ENCODE assay signal across 9 cellular contexts in the genomic region with DNA sequence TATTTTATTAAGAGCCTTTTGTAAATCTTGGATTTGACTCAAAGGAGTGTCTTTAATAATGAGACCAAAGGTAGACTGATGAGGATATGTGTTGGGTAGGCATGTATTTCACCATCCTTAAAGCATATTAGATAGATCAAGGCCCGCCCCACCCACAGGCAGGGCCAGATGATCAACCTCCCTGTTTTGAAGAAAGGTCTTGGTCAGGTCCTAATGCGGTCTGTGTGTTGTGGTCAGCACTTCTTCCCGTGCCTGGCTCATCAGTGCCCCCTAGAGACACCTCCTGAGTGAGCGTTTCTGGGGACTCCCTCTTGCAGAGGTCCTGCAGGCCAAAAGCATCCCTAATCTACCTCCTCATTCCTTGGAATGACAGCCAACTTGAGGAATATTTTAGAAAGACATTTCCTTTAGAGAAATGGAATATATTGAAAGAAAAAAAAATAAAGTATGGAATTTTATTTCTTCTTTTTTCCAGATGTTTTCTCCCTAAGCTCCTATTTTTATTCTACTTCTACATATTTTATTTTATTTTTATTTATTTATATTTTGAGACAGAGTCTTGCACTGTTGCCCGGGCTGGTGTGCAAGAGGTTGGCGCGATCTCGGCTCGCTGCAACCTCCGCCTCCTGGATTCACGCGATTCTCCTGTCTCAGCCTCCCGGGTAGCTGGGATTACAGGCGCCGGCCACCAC. TPM values are rescaled to one million over a fixed set of nuclear protein-coding genes. Genes with fewer than 3 reads are reported as not detected.
DNase-seq lines count a peak whose midpoint lies in the region; ATAC-seq, FAIRE-seq and TF ChIP-seq lines count a peak whose summit lies in the region.
"Had no signal": no experiment of that assay in that cellular context is flagged by ENCODE, and none has a peak within 500 bp of the region (broad histone marks: within the 10 kb centered on the region; RNA-seq: fewer than 3 reads in every experiment).

No MANE protein-coding gene starts in this region.

- WGBS in SK-N-SH (ENCODE audit: low lambda C conversion rate) = 65% methylated on average over 15 of the region's 15 CpGs
- 59% methylated on average over 15 of the region's 15 CpGs for WGBS in HepG2 (ENCODE audit: low lambda C conversion rate)

- POLR2A ChIA-PET in SK-N-SH (lab: Yijun Ruan, JAX) (no interaction called here), HepG2 (lab: Yijun Ruan, JAX) (interaction anchor here (0.6 to 2.7 kb wide), 9 partner anchors 79 to 126 kb away, joined by 3 to 13 read pairs (median 6); partner anchors contain the start of gene TM4SF1)

- no peak for TF ChIP-seq POLR2A in HepG2 (IDR thresholded peaks at IDR 0.05; ENCODE audit: insufficient read depth in 1 of 2, low read depth in 2 of 2, low read length in 2 of 2)

- H3K9me3 ChIP-seq in Loucy (ENCODE audit: insufficient read depth, low read depth, low read length) (no peaks in the 10 kb centered on the region), SK-N-SH (no peaks in the 10 kb centered on the region), HepG2 (ENCODE audit: low read length) (no peaks in the 10 kb centered on the region)

- peak; percentile 97 for TF ChIP-seq RAD21 in SK-N-SH (IDR thresholded peaks at IDR 0.05; ENCODE audit: low read length)
- peak; percentile 95 for TF ChIP-seq RAD21 in HepG2 (CRISPR knock-in tag; IDR thresholded peaks at IDR 0.05)

- H3K9ac ChIP-seq in Loucy (ENCODE audit: low read depth, low read length, poor library complexity, severe bottlenecking) = no peak overlapping the region
- no peak overlapping the region for H3K9ac ChIP-seq in SK-N-SH
- H3K9ac ChIP-seq in HepG2 (ENCODE audit: insufficient read depth, low read depth, low read length) = 0 out of 2 replicates have a peak overlapping the region, but pooled peaks have one; percentile 5

- CTCF ChIA-PET in SK-N-SH (lab: Yijun Ruan, JAX) (interaction anchor here (0.6 to 2.8 kb wide), 35 partner anchors 8 to 524 kb away, joined by 3 to 24 read pairs (median 5); no protein-coding TSS in a partner anchor), HepG2 (lab: Yijun Ruan, JAX; ENCODE audit: low intra/inter-chr PET ratio, low total read pairs) (interaction anchor here (0.7 to 2.1 kb wide), 7 partner anchors 85 to 525 kb away, joined by 3 to 37 read pairs (median 4); no protein-coding TSS in a partner anchor)

- H3K4me3 ChIP-seq in HFF-Myc (replicated peaks; ENCODE audit: low read depth, low read length) (no peak overlapping the region), Loucy (ENCODE audit: low read length, poor library complexity, severe bottlenecking) (no peak overlapping the region), SK-N-SH (ENCODE audit: low read depth in 2 of 2, low read length in 1 of 2) (no peak overlapping the region), HepG2 (replicated peaks in 1 of 3; ENCODE audit: insufficient read depth in 1 of 3, low read depth in 2 of 3, low read length in 3 of 3) (no peak overlapping the region)

- in situ Hi-C loops in HepG2 (cut with HindIII; ENCODE audit: extremely low pct_ligation_motif_present, low pct_unique_long_range_greater_than_20kb) = loop anchor here (5.0 to 10.0 kb wide), 3 partner anchors 128 to 526 kb away; partner anchors contain the start of gene HPS3

- H4K20me1 ChIP-seq in Loucy (ENCODE audit: insufficient read depth, low read length, poor library complexity, severe bottlenecking) = no peaks in the 10 kb centered on the region
- no peaks in the 10 kb centered on the region for H4K20me1 ChIP-seq in SK-N-SH (ENCODE audit: insufficient read depth)
- no peaks in the 10 kb centered on the region for H4K20me1 ChIP-seq in HepG2 (ENCODE audit: insufficient read depth, low read length)

- H3K9me2 ChIP-seq in Loucy (replicated peaks; ENCODE audit: low read depth, low read length) (no peaks in the 10 kb centered on the region), SK-N-SH (no peaks in the 10 kb centered on the region)

- ATAC-seq in HepG2 = peak; percentile 98

- TF ChIP-seq CTCF in HFF-Myc (IDR thresholded peaks at IDR 0.05; ENCODE audit: low read depth, low read length, missing control alignments) (peak; percentile 95), Loucy (conservative IDR thresholded peaks at IDR 0.05; ENCODE audit: low read length) (peak; percentile 95), SK-N-SH (IDR thresholded peaks at IDR 0.05) (peak; percentile 93), HepG2 (CRISPR knock-in tag; IDR thresholded peaks at IDR 0.05) (peak; percentile 95)

- BruUV-seq in HepG2 (replicated peaks; lab: Mats Ljungman, UMichigan) = no TSS peak

- H3K27me3 ChIP-seq in Loucy (ENCODE audit: insufficient read depth, low read length, poor library complexity, severe bottlenecking) (no peaks in the 10 kb centered on the region), SK-N-SH (ENCODE audit: insufficient read depth) (no peaks in the 10 kb centered on the region), HepG2 (ENCODE audit: control insufficient read depth in 1 of 2, insufficient read depth in 2 of 2, low read length in 2 of 2) (no peaks in the 10 kb centered on the region)

- H2AFZ ChIP-seq in Loucy (ENCODE audit: low read length) (no peak overlapping the region), SK-N-SH (ENCODE audit: low read depth) (peak overlapping the region; percentile 94), HepG2 (ENCODE audit: low read length) (no peak overlapping the region)

- peak; percentile 97 for FAIRE-seq in HepG2 (lab: Jason Lieb, UNC)

- H3K36me3 ChIP-seq in Loucy (ENCODE audit: insufficient read depth, low read length) = no peaks in the 10 kb centered on the region
- H3K36me3 ChIP-seq in SK-N-SH (replicated peaks in 1 of 2; ENCODE audit: control insufficient read depth in 1 of 2, insufficient read depth in 2 of 2, low read length in 1 of 2) = no peaks in the 10 kb centered on the region
- no peaks in the 10 kb centered on the region for H3K36me3 ChIP-seq in HepG2 (replicated peaks in 1 of 2; ENCODE audit: control insufficient read depth in 1 of 2, insufficient read depth in 2 of 2, low read length in 2 of 2)

- peak overlapping the region in 1 of 2 experiments; percentile 23; a peak in 1 of 4 replicates for H3K27ac ChIP-seq in SK-N-SH (ENCODE audit: low read depth in 2 of 2, low read length in 1 of 2)
- H3K27ac ChIP-seq in cingulate gyrus (ENCODE audit: low read depth, low read length) = peak overlapping the region; percentile 58
- peak overlapping the region; percentile 48 for H3K27ac ChIP-seq in HepG2 (ENCODE audit: extremely low read length, insufficient read depth, low read length)

- no peaks in the 10 kb centered on the region for H3K79me2 ChIP-seq in Loucy (ENCODE audit: insufficient read depth, low read length)
- no peaks in the 10 kb centered on the region for H3K79me2 ChIP-seq in SK-N-SH (ENCODE audit: insufficient read depth)
- H3K79me2 ChIP-seq in HepG2 (ENCODE audit: insufficient read depth, low read length) = no peaks in the 10 kb centered on the region

- no peak for TF ChIP-seq EP300 in SK-N-SH (IDR thresholded peaks at IDR 0.05; ENCODE audit: borderline replicate concordance in 1 of 2, low read depth in 1 of 2, low read length in 1 of 2)
- TF ChIP-seq EP300 in HepG2 (IDR thresholded peaks at IDR 0.05; ENCODE audit: low read depth in 2 of 2, low read length in 2 of 2) = peak in 1 of 2 experiments; percentile 53; a peak in 1 of 4 replicates
- TF ChIP-seq EP300 in HepG2 (CRISPR knock-in tag; IDR thresholded peaks at IDR 0.05; ENCODE audit: borderline replicate concordance) = peak; percentile 39; the same call in 1 of the 2 replicates

- intact Hi-C loops in HepG2 (cut with micrococcal nuclease; ENCODE audit: unreplicated experiment) = loop anchor here (1.0 to 10.0 kb wide), 5 partner anchors 87 to 360 kb away; no protein-coding TSS in a partner anchor

- no peaks in the 10 kb centered on the region for H3F3A ChIP-seq in Loucy (ENCODE audit: low read depth)
- H3F3A ChIP-seq in SK-N-SH (replicated peaks; ENCODE audit: insufficient read depth) = no peaks in the 10 kb centered on the region

- H3K4me2 ChIP-seq in Loucy (ENCODE audit: low read depth, low read length, poor library complexity, severe bottlenecking) (no peak overlapping the region), SK-N-SH (no peak overlapping the region), HepG2 (ENCODE audit: low read depth, low read length) (no peak overlapping the region)

- H3K4me1 ChIP-seq in Loucy (ENCODE audit: insufficient read depth, low read length, poor library complexity, severe bottlenecking) = no peaks in the 10 kb centered on the region
- H3K4me1 ChIP-seq in SK-N-SH (ENCODE audit: control insufficient read depth in 1 of 2, insufficient read depth in 2 of 2, low read depth in 1 of 2, low read length in 1 of 2) = peaks cover 0 to 10% of the 10 kb centered on the region in 2 experiments; a peak in 1 of 4 replicates
- H3K4me1 ChIP-seq in HepG2 (ENCODE audit: insufficient read depth, low read length) = peaks cover 22% of the 10 kb centered on the region

- DNase-seq in stimulated activated CD4-positive, alpha-beta T cell treated with anti-CD3 and anti-CD28 coated beads, Interleukin-12 subunit alpha, Interleukin-12 subunit beta, amount 100 ng/mL, for 4 hours = peak; percentile 5
- DNase-seq in stimulated activated CD4-positive, alpha-beta T cell treated with anti-CD3 and anti-CD28 coated beads, Interleukin-4, amount 100 ng/mL, for 4 hours = no peak
- DNase-seq in HFF-Myc (ENCODE audit: extremely low read depth, low read depth) = peak; percentile 81
- DNase-seq in SK-N-SH = peak; percentile 77
- DNase-seq in HepG2 (ENCODE audit: low spot score) = peak; percentile 85
- peak; percentile 14 to 36 for DNase-seq in stimulated activated CD8-positive, alpha-beta memory T cell treated with anti-CD3 and anti-CD28 coated beads, Interleukin-15, amount 100 ng/mL, for 48 hours (ENCODE audit: low read depth in 2 of 2)

RNA-seq across cellular contexts. Expression of gene TM4SF4, which starts 6.0 kb away (rescaled TPM):
- polyA plus RNA-seq in SK-N-SH (2012; rRNA removed) (0.08 and 0.10 TPM in 2 replicates), HepG2 (2011; rRNA removed) (0.63 and 0.89 TPM in 2 replicates)
- 0.18 and 0.81 TPM in 2 replicates for polyA plus RNA-seq in SK-N-SH (2012; cell fraction: cytosol; rRNA removed)
- polyA plus RNA-seq in SK-N-SH (2012; cell fraction: nucleus; rRNA removed) = not detected in 2 replicates
- 0.77 and 0.95 TPM in 2 replicates for total RNA-seq in HepG2 (2016; rRNA removed; fragmentation: Illumina TruSeq; extraction: Trizol)
- 0.91 TPM in 1 of 2 replicates, not detected in the other for total RNA-seq in HepG2 (2016; cell fraction: cytosol; rRNA removed; fragmentation: Illumina TruSeq; extraction: Trizol; ENCODE audit: low read depth)
- 0.34 and 1.4 TPM in 2 replicates for total RNA-seq in HepG2 (2016; cell fraction: insoluble cytoplasmic fraction; rRNA removed; fragmentation: Illumina TruSeq; extraction: Trizol)
- 0.59 and 0.62 TPM in 2 replicates for total RNA-seq in HepG2 (2016; cell fraction: membrane; rRNA removed; fragmentation: Illumina TruSeq; extraction: Trizol)
- 0.75 and 1.1 TPM in 2 replicates for total RNA-seq in HepG2 (2016; cell fraction: nucleus; rRNA removed; fragmentation: Illumina TruSeq; extraction: Trizol)
- polyA plus RNA-seq in HepG2 (2011; cell fraction: cytosol; rRNA removed) = 0.90 and 1.1 TPM in 2 replicates
- 0.66 TPM in 1 of 2 replicates, not detected in the other for polyA plus RNA-seq in HepG2 (2011; cell fraction: nucleus; rRNA removed)
- polyA plus RNA-seq in HepG2 (2012) = 0.47 and 0.86 TPM in 2 replicates
- 0.21 and 0.29 TPM in 2 replicates for polyA plus RNA-seq in HepG2 (2016; cell fraction: cytosol; fragmentation: Illumina TruSeq; extraction: Trizol; ENCODE audit: low read depth)
- 0.45 and 0.89 TPM in 2 replicates for polyA plus RNA-seq in HepG2 (2016; cell fraction: insoluble cytoplasmic fraction; fragmentation: Illumina TruSeq; extraction: Trizol; ENCODE audit: low read depth)
- polyA plus RNA-seq in HepG2 (2016; cell fraction: membrane; fragmentation: Illumina TruSeq; extraction: Trizol; ENCODE audit: low read depth) = 0.15 and 0.21 TPM in 2 replicates
- polyA plus RNA-seq in HepG2 (2016; cell fraction: nucleus; fragmentation: Illumina TruSeq; extraction: Trizol; ENCODE audit: insufficient read depth, low read depth) = 0.72 and 1.8 TPM in 2 replicates
- 0.36 TPM in 1 of 2 replicates, not detected in the other for polyA minus RNA-seq in HepG2 (2011; rRNA and poly(A)+ RNA removed; ENCODE audit: low replicate concordance)
- polyA minus RNA-seq in HepG2 (2011; cell fraction: cytosol; rRNA and poly(A)+ RNA removed) = 1.3 TPM in 1 of 2 replicates, not detected in the other
- 1.0 and 1.6 TPM in 2 replicates for polyA minus RNA-seq in HepG2 (2011; cell fraction: nucleus; rRNA and poly(A)+ RNA removed)
- total RNA-seq: skeletal muscle tissue had no signal

Comparison
In these comparisons a context has a peak if more than half of its experiments do, and no peak if none do; other contexts are left out.
1. DNase-seq: peak in stimulated activated CD4-positive, alpha-beta T cell treated with anti-CD3 and anti-CD28 coated beads, Interleukin-12 subunit alpha, Interleukin-12 subunit beta, amount 100 ng/mL, for 4 hours (single experiment), HFF-Myc (single experiment), SK-N-SH (single experiment), HepG2 (single experiment) and stimulated activated CD8-positive, alpha-beta memory T cell treated with anti-CD3 and anti-CD28 coated beads, Interleukin-15, amount 100 ng/mL, for 48 hours (2 of 2); none in stimulated activated CD4-positive, alpha-beta T cell treated with anti-CD3 and anti-CD28 coated beads, Interleukin-4, amount 100 ng/mL, for 4 hours (0 of 2).
2. Peak in every context shown above with its lines, with median percentiles within 50 percentile points of each other: CTCF ChIP-seq.